Comparison of ENCODE assay signal across 17 cellular contexts in genomic region chr3:117665311-117665710, GRCh38.
DNase-seq lines count a peak whose midpoint lies in the region; ATAC-seq and TF ChIP-seq lines count a peak whose summit lies in the region.
"Had no signal": no experiment of that assay in that cellular context is flagged by ENCODE, and none has a peak within 500 bp of the region (broad histone marks: within the 10 kb centered on the region; RNA-seq: fewer than 3 reads in every experiment).

No MANE protein-coding gene starts in this region.

- TF ChIP-seq EP300 in stomach (IDR thresholded peaks at IDR 0.05), result no peak

- H3K4me3 ChIP-seq in stomach, result no peak overlapping the region
- H3K4me3 ChIP-seq: upper lobe of left lung had no signal

- 17 to 43% (median 24%) methylated on average over 4 of the region's 4 CpGs for WGBS in stomach, 5 donors

- intact Hi-C loops in stomach (cut with DNase I; ENCODE audit: low total_unique reads), result no loop called here

- no peaks in the 10 kb centered on the region for H3K27me3 ChIP-seq in stomach
- H3K27me3 ChIP-seq: upper lobe of left lung had no signal

- no peak overlapping the region for H3K27ac ChIP-seq in stomach
- H3K27ac ChIP-seq: upper lobe of left lung, VCaP had no signal

- H3K36me3 ChIP-seq in stomach, result no peaks in the 10 kb centered on the region
- H3K36me3 ChIP-seq: upper lobe of left lung had no signal

- TF ChIP-seq POLR2A in stomach (IDR thresholded peaks at IDR 0.05), result no peak

- ATAC-seq in HG03159 (IDR thresholded peaks at IDR 0.05; ENCODE audit: unreplicated experiment), result no peak
- ATAC-seq: right cardiac atrium had no signal

- DNase-seq in NCI-H2029 (lab: John Stamatoyannopoulos, UW) (peak; percentile 46), NCI-H2029 treated with DMSO at 0.1 percent for 48 hours (lab: John Stamatoyannopoulos, UW) (no peak), NCI-H2081 treated with DMSO at 0.1 percent for 48 hours (lab: John Stamatoyannopoulos, UW) (peak; percentile 51), cerebellum (ENCODE audit: low spot score) (peak; percentile 25), stomach (peak; percentile 70)
- no peak for DNase-seq in NK-92 treated with Interleukin-12 subunit alpha and Interleukin-12 subunit beta, amount 100 ng/mL, for 24 hours (lab: John Stamatoyannopoulos, UW)
- DNase-seq in stimulated activated CD4-positive, alpha-beta T cell treated with anti-CD3 and anti-CD28 coated beads, Interleukin-15, amount 100 ng/mL, for 24 hours, result no peak
- DNase-seq: activated CD8-positive, alpha-beta memory T cell treated with anti-CD3 and anti-CD28 coated beads for 24 hours; aorta; Caco-2; NCI-H1048; OCI-M1; right cardiac atrium; stimulated activated CD4-positive, alpha-beta T cell treated with anti-CD3 and anti-CD28 coated beads, Interleukin-2, amount 100 ng/mL, for 24 hours had no signal

- no peaks in the 10 kb centered on the region for H3K9me3 ChIP-seq in stomach
- H3K9me3 ChIP-seq: Caco-2, upper lobe of left lung had no signal

- no peaks in the 10 kb centered on the region for H3K4me1 ChIP-seq in stomach
- H3K4me1 ChIP-seq: Caco-2, upper lobe of left lung had no signal

- TF ChIP-seq CTCF in stomach (IDR thresholded peaks at IDR 0.05), result no peak

Comparison
In these comparisons a context has a peak if more than half of its experiments do, and no peak if none do; other contexts are left out.
1. DNase-seq: peak in NCI-H2029 (single experiment), NCI-H2081 treated with DMSO at 0.1 percent for 48 hours (single experiment), cerebellum (single experiment) and stomach (single experiment); none in NCI-H2029 treated with DMSO at 0.1 percent for 48 hours (single experiment), NK-92 treated with Interleukin-12 subunit alpha and Interleukin-12 subunit beta, amount 100 ng/mL, for 24 hours (single experiment) and stimulated activated CD4-positive, alpha-beta T cell treated with anti-CD3 and anti-CD28 coated beads, Interleukin-15, amount 100 ng/mL, for 24 hours (single experiment).